ENCODE assay signal across 1 cellular context in genomic region chr1:26122988-26123973, GRCh38.
A peak's percentile ranks its signal among the peaks of the same experiment; 100 is the strongest.
TF ChIP-seq lines count a peak whose summit lies in the region.

No MANE protein-coding gene starts in this region.

TF ChIP-seq in K562, 482 proteins besides CTCF, POLR2A, EP300 and RAD21 (continued from another document and continues in another):
- TF ChIP-seq HBP1 (CRISPR knock-in tag; IDR thresholded peaks at IDR 0.05) (no peak), BCL6 (CRISPR knock-in tag; IDR thresholded peaks at IDR 0.05) (no peak), ZNF592 (IDR thresholded peaks at IDR 0.05) (peak; percentile 97), ADNP (tag; IDR thresholded peaks at IDR 0.05) (peak; percentile 30; the same call in 1 of the 2 replicates), HEY1 (CRISPR knock-in tag; IDR thresholded peaks at IDR 0.05; ENCODE audit: borderline replicate concordance) (no peak), ZNF212 (CRISPR knock-in tag; IDR thresholded peaks at IDR 0.05) (no peak), KDM2B (CRISPR knock-in tag; IDR thresholded peaks at IDR 0.05) (peak; percentile 27; the same call in 1 of the 2 replicates), CREB3L1 (IDR thresholded peaks at IDR 0.05; ENCODE audit: borderline replicate concordance, low read depth) (no peak), HDAC6 (IDR thresholded peaks at IDR 0.05; ENCODE audit: low read depth, low read length) (no peak), MTA1 (IDR thresholded peaks at IDR 0.05; ENCODE audit: borderline replicate concordance) (peak; percentile 73), ZNF408 (CRISPR knock-in tag; IDR thresholded peaks at IDR 0.05; ENCODE audit: low read depth) (no peak), CAMTA2 (CRISPR knock-in tag; conservative IDR thresholded peaks at IDR 0.05) (no peak), HMG20B (CRISPR knock-in tag; IDR thresholded peaks at IDR 0.05) (no peak), SAP30 (IDR thresholded peaks at IDR 0.05; ENCODE audit: borderline replicate concordance, insufficient read depth, low read depth, low read length, poor library complexity, severe bottlenecking) (no peak), PRMT5 (CRISPR knock-in tag; IDR thresholded peaks at IDR 0.05) (no peak), NR2C2 (CRISPR knock-in tag; IDR thresholded peaks at IDR 0.05) (no peak), NR2C2 (tag; IDR thresholded peaks at IDR 0.05) (peak; percentile 75), CCAR2 (IDR thresholded peaks at IDR 0.05; ENCODE audit: low read depth, low read length) (no peak), E2F8 (IDR thresholded peaks at IDR 0.05; ENCODE audit: low read depth, partially characterized antibody) (peak; percentile 17), HINFP (tag; conservative IDR thresholded peaks at IDR 0.05; ENCODE audit: low read depth) (0 out of 2 replicates have a peak, but pooled peaks have one; percentile 42), TBL1XR1 (IDR thresholded peaks at IDR 0.05; ENCODE audit: low read length in 2 of 2) (peak in 1 of 2 experiments; percentile 4; a peak in 2 of 4 replicates), ZNF644 (tag; IDR thresholded peaks at IDR 0.05; ENCODE audit: low read depth) (peak; percentile 81), GTF3C2 (IDR thresholded peaks at IDR 0.05; ENCODE audit: borderline replicate concordance, extremely low read depth, insufficient read length) (no peak), CBFB (CRISPR knock-in tag; IDR thresholded peaks at IDR 0.05) (no peak), MECOM (CRISPR knock-in tag; IDR thresholded peaks at IDR 0.05) (0 out of 2 replicates have a peak, but pooled peaks have one; percentile 34), KDM4B (IDR thresholded peaks at IDR 0.05; ENCODE audit: borderline replicate concordance in 2 of 2, low read depth in 1 of 2) (no peak), SREBF2 (CRISPR knock-in tag; IDR thresholded peaks at IDR 0.05) (no peak), KAT2B (IDR thresholded peaks at IDR 0.05; ENCODE audit: low read depth, low read length) (peak; percentile 37), DLX4 (CRISPR knock-in tag; IDR thresholded peaks at IDR 0.05) (no peak), KLF6 (CRISPR knock-in tag; IDR thresholded peaks at IDR 0.05; ENCODE audit: borderline replicate concordance) (no peak; the same call in 1 of the 2 replicates), ZBTB17 (CRISPR knock-in tag; IDR thresholded peaks at IDR 0.05) (peak; percentile 58; the same call in 1 of the 2 replicates), HOXB6 (CRISPR knock-in tag; IDR thresholded peaks at IDR 0.05; ENCODE audit: borderline replicate concordance) (no peak), KDM1A (IDR thresholded peaks at IDR 0.05) (peak; percentile 82 to 88), DPF2 (IDR thresholded peaks at IDR 0.05) (peak; percentile 97), CREM (IDR thresholded peaks at IDR 0.05; ENCODE audit: low read depth) (peak; percentile 50; the same call in 1 of the 2 replicates), PREB (CRISPR knock-in tag; IDR thresholded peaks at IDR 0.05) (no peak), NR2C1 (IDR thresholded peaks at IDR 0.05) (no peak; the same call in 1 of the 2 replicates), NR2C1 (tag; IDR thresholded peaks at IDR 0.05) (peak; percentile 48; the same call in 1 of the 2 replicates), PPARD (CRISPR knock-in tag; IDR thresholded peaks at IDR 0.05) (no peak), ARID3A (IDR thresholded peaks at IDR 0.05; ENCODE audit: borderline replicate concordance, low read depth, low read length) (peak; percentile 92; the same call in 1 of the 2 replicates), SMARCE1 (IDR thresholded peaks at IDR 0.05) (peak; percentile 92), ARID3B (CRISPR knock-in tag; IDR thresholded peaks at IDR 0.05; ENCODE audit: borderline replicate concordance) (no peak), MAFK (IDR thresholded peaks at IDR 0.05; ENCODE audit: low read length) (peak; percentile 55; the same call in 1 of the 2 replicates)
